15 cellular contexts compared by ENCODE assay signal in the genomic region with DNA sequence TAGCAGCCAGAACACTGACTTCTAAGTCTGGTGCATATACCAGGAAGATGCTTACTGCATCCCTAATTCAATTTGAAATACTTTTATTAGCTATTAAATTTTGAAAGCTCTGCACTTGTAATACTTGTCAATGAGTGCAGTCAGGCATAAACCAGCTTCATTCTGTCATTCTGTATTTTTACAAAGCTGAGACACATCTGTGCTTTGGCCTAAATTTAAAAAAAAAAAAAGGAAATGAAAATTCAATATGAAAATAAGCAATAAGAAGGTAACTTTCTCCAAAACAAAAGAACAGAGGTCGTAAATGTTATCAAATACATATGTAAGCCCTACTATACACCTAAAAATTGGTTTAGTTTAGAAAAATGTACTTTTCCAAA. TPM values are rescaled to one million over a fixed set of nuclear protein-coding genes. Genes with fewer than 3 reads are reported as not detected.
DNase-seq lines count a peak whose midpoint lies in the region; ATAC-seq and TF ChIP-seq lines count a peak whose summit lies in the region.
"Had no signal": no experiment of that assay in that cellular context is flagged by ENCODE, and none has a peak within 500 bp of the region (broad histone marks: within the 10 kb centered on the region; RNA-seq: fewer than 3 reads in every experiment).

No MANE protein-coding gene starts in this region.

- H3K27me3 Mint-ChIP-seq in HFFc6 (ENCODE audit: insufficient read depth), result no peaks in the 10 kb centered on the region; the same call in 1 of the 2 replicates
- H3K27me3 Mint-ChIP-seq: activated naive CD4-positive, alpha-beta T cell treated with anti-CD3 and anti-CD28 coated beads, Interleukin-2, amount 50 U/mL, for 24 hours had no signal

- DNase-seq in foreskin fibroblast, result no peak
- DNase-seq in OCI-M2 (lab: John Stamatoyannopoulos, UW; ENCODE audit: unreplicated experiment), result no peak
- no peak for DNase-seq in effector CD8-positive, alpha-beta T cell (lab: John Stamatoyannopoulos, UW)
- DNase-seq in HFFc6, result no peak
- DNase-seq: activated CD4-positive, alpha-beta T cell treated with anti-CD3 and anti-CD28 coated beads, Interleukin-2, amount 50 U/mL, for 1 hour; CD8-positive, alpha-beta T cell; MM.1S; small intestine had no signal

- H3K4me1 Mint-ChIP-seq in HFFc6 (ENCODE audit: low read depth), result peaks cover 24% of the 10 kb centered on the region

- no peak for TF ChIP-seq CTCF in VCaP (conservative IDR thresholded peaks at IDR 0.05)
- no peak for TF ChIP-seq CTCF in foreskin fibroblast (IDR thresholded peaks at IDR 0.05; ENCODE audit: low read depth, low read length)
- TF ChIP-seq CTCF in HFFc6 (IDR thresholded peaks at IDR 0.05), result no peak

- no peak overlapping the region for H3K27ac Mint-ChIP-seq in HFFc6
- H3K27ac Mint-ChIP-seq: activated naive CD4-positive, alpha-beta T cell treated with anti-CD3 and anti-CD28 coated beads, Interleukin-2, amount 50 U/mL, for 24 hours; CD8-positive, alpha-beta T cell; nephron had no signal

- no peaks in the 10 kb centered on the region for H3K9me3 Mint-ChIP-seq in HFFc6
- H3K9me3 Mint-ChIP-seq: activated naive CD4-positive, alpha-beta T cell treated with anti-CD3 and anti-CD28 coated beads, Interleukin-2, amount 50 U/mL, for 24 hours; CD8-positive, alpha-beta T cell; nephron had no signal

- H3K4me3 ChIP-seq in foreskin fibroblast (ENCODE audit: low read depth in 1 of 2, low read length in 2 of 2), result no peak overlapping the region
- H3K4me3 ChIP-seq: vagina had no signal

- H3K36me3 Mint-ChIP-seq in HFFc6 (ENCODE audit: low read depth), result no peaks in the 10 kb centered on the region
- H3K36me3 Mint-ChIP-seq: activated naive CD4-positive, alpha-beta T cell treated with anti-CD3 and anti-CD28 coated beads, Interleukin-2, amount 50 U/mL, for 24 hours had no signal

- no peak overlapping the region for H3K4me3 Mint-ChIP-seq in HFFc6
- H3K4me3 Mint-ChIP-seq: activated naive CD4-positive, alpha-beta T cell treated with anti-CD3 and anti-CD28 coated beads, Interleukin-2, amount 50 U/mL, for 24 hours; CD8-positive, alpha-beta T cell; nephron had no signal

- ATAC-seq in GM18861 (IDR thresholded peaks at IDR 0.05; ENCODE audit: unreplicated experiment) (peak; percentile 66), GM21526 (IDR thresholded peaks at IDR 0.05; ENCODE audit: low FRiP score, unreplicated experiment) (peak; percentile 63), HG03064 (IDR thresholded peaks at IDR 0.05; ENCODE audit: low read depth, unreplicated experiment) (peak; percentile 58)
- ATAC-seq: CD8-positive, alpha-beta T cell had no signal

- H3K27ac ChIP-seq in VCaP, result peak overlapping the region; percentile 31
- H3K27ac ChIP-seq: vagina had no signal

RNA-seq across cellular contexts. Expression of a gene that starts 7.0 kb away (rescaled TPM):
- total RNA-seq in HFFc6 (2021; fragmentation: NEBNext Ultra II Directional; extraction: Animal tissue kit (Norgen Biotek cat#: 25700)), result 10 to 100 TPM; 26.6 to 35.0 (median 29.2) TPM
